ENCODE assay signal across 23 cellular contexts in genomic region chr2:101581675-101582299, GRCh38.
"Had no signal": no experiment of that assay in that cellular context is flagged by ENCODE, and none has a peak within 500 bp of the region (broad histone marks: within the 10 kb centered on the region; RNA-seq: fewer than 3 reads in every experiment).

No MANE protein-coding gene starts in this region.

- FAIRE-seq: endothelial cell of umbilical vein, frontal cortex, islet of Langerhans, keratinocyte had no signal

- H3K36me3 Mint-ChIP-seq: mesothelial cell of epicardium had no signal

- H3K9me3 ChIP-seq: colonic mucosa, esophagus muscularis mucosa, gastroesophageal sphincter, lower lobe of right lung, mucosa of descending colon had no signal

- H3K27me3 ChIP-seq: colonic mucosa, dorsolateral prefrontal cortex, esophagus muscularis mucosa, gastroesophageal sphincter, heart left ventricle, hepatocyte, left lung had no signal

- H2AFZ ChIP-seq: hepatocyte had no signal

- H3K27ac ChIP-seq: colonic mucosa, esophagus muscularis mucosa, foreskin keratinocyte, gastroesophageal sphincter, heart left ventricle, hepatocyte, left lung, lower lobe of right lung had no signal

- ATAC-seq: foreskin keratinocyte, gastroesophageal sphincter, heart left ventricle, left cardiac atrium, left lung, left ventricle myocardium superior, lower lobe of right lung, mucosa of descending colon had no signal

- H3K4me1 ChIP-seq: colonic mucosa, foreskin keratinocyte, left lung, lower lobe of right lung had no signal

- H3K36me3 ChIP-seq: colonic mucosa, esophagus muscularis mucosa, gastroesophageal sphincter, heart left ventricle, left lung, lower lobe of right lung had no signal

- H3K4me2 ChIP-seq: hepatocyte had no signal

- H3K4me3 Mint-ChIP-seq: mesothelial cell of epicardium had no signal

- H3K4me3 ChIP-seq: colonic mucosa, dorsolateral prefrontal cortex, esophagus muscularis mucosa, gastroesophageal sphincter, heart left ventricle, hepatocyte, left lung, lower lobe of right lung, mucosa of descending colon had no signal

- H3K27ac Mint-ChIP-seq: mesothelial cell of epicardium had no signal

- H3K4me1 Mint-ChIP-seq: mesothelial cell of epicardium had no signal

- DNase-seq: colonic mucosa; cortex of kidney; dermis blood vessel endothelial cell; dorsolateral prefrontal cortex; effector CD4-positive, alpha-beta T cell; effector memory CD4-positive, alpha-beta T cell; foreskin keratinocyte; heart left ventricle; hypothalamus; left cardiac atrium; left lung; left ventricle myocardium superior; lower lobe of right lung; mesenchymal stem cell; mucosa of descending colon had no signal

- H3K79me2 ChIP-seq: hepatocyte had no signal
